Comparison of ENCODE assay signal across 20 cellular contexts in genomic region chr13:21541980-21542379, GRCh38.
DNase-seq lines count a peak whose midpoint lies in the region; ATAC-seq and TF ChIP-seq lines count a peak whose summit lies in the region.
"Had no signal": no experiment of that assay in that cellular context is flagged by ENCODE, and none has a peak within 500 bp of the region (broad histone marks: within the 10 kb centered on the region; RNA-seq: fewer than 3 reads in every experiment).

No MANE protein-coding gene starts in this region.

- DNase-seq in DMS53 (lab: John Stamatoyannopoulos, UW) = peak; percentile 90
- DNase-seq in NB4 (ENCODE audit: low read depth) = peak; percentile 47
- peak; percentile 22 for DNase-seq in brain microvascular endothelial cell
- DNase-seq in naive thymus-derived CD8-positive, alpha-beta T cell = no peak
- DNase-seq in Calu3 = no peak
- DNase-seq in activated CD8-positive, alpha-beta memory T cell treated with anti-CD3 and anti-CD28 coated beads, Interleukin-2, amount 50 U/mL, for 48 hours = no peak
- DNase-seq: activated effector memory CD4-positive, alpha-beta T cell treated with Interleukin-2 at 50 U/mL for 16 hours; anterior cingulate cortex; DND-41; glutamatergic neuron; midbrain; NCI-H2107; WERI-Rb-1 had no signal

- H3K27me3 ChIP-seq in brain microvascular endothelial cell (replicated peaks) = no peaks in the 10 kb centered on the region
- H3K27me3 ChIP-seq: BLaER1 had no signal

- H3K27ac Mint-ChIP-seq in naive thymus-derived CD8-positive, alpha-beta T cell = peak overlapping the region in 3 of 10 donors; percentile 3 to 58 (median 27)
- H3K27ac Mint-ChIP-seq in Calu3 (ENCODE audit: unreplicated experiment) = no peak overlapping the region
- H3K27ac Mint-ChIP-seq: dendritic cell treated with granulocyte-macrophage colony-stimulating factor and Interleukin-4, amounts not matched to agents 40 ng/mL and 50 ng/mL, for 4 days; stimulated activated naive CD8-positive, alpha-beta T cell treated with anti-CD3 and anti-CD28 coated beads, Interleukin-15, Interleukin-2, amounts not matched to agents 100 ng/mL and 50 ng/mL, for 24 hours had no signal

- no TSS peak for BruUV-seq in Calu3 (replicated peaks; lab: Mats Ljungman, UMichigan)

- H3K36me3 Mint-ChIP-seq in naive thymus-derived CD8-positive, alpha-beta T cell = peaks cover 10 to 62% (median 22%) of the 10 kb centered on the region in 3 donors
- H3K36me3 Mint-ChIP-seq in Calu3 (ENCODE audit: insufficient read depth, unreplicated experiment) = no peaks in the 10 kb centered on the region

- POLR2A ChIA-PET in naive thymus-derived CD8-positive, alpha-beta T cell (lab: Charles Lee) = no interaction called here

- no peaks in the 10 kb centered on the region for H3K9me3 Mint-ChIP-seq in naive thymus-derived CD8-positive, alpha-beta T cell
- H3K9me3 Mint-ChIP-seq in Calu3 (ENCODE audit: low read depth, unreplicated experiment) = no peaks in the 10 kb centered on the region
- H3K9me3 Mint-ChIP-seq: dendritic cell treated with granulocyte-macrophage colony-stimulating factor and Interleukin-4, amounts not matched to agents 40 ng/mL and 50 ng/mL, for 4 days; stimulated activated naive CD8-positive, alpha-beta T cell treated with anti-CD3 and anti-CD28 coated beads, Interleukin-15, Interleukin-2, amounts not matched to agents 100 ng/mL and 50 ng/mL, for 24 hours had no signal

- peak; percentile 59 for ATAC-seq in GM18858 (IDR thresholded peaks at IDR 0.05; ENCODE audit: unreplicated experiment)
- ATAC-seq in naive thymus-derived CD8-positive, alpha-beta T cell = no peak
- no peak for ATAC-seq in GM21528 (IDR thresholded peaks at IDR 0.05; ENCODE audit: low FRiP score, unreplicated experiment)
- ATAC-seq: esophagus mucosa had no signal

- no peak overlapping the region for H3K4me3 Mint-ChIP-seq in naive thymus-derived CD8-positive, alpha-beta T cell
- H3K4me3 Mint-ChIP-seq in Calu3 (ENCODE audit: low read depth, unreplicated experiment) = no peak overlapping the region
- H3K4me3 Mint-ChIP-seq: dendritic cell treated with granulocyte-macrophage colony-stimulating factor and Interleukin-4, amounts not matched to agents 40 ng/mL and 50 ng/mL, for 4 days; stimulated activated naive CD8-positive, alpha-beta T cell treated with anti-CD3 and anti-CD28 coated beads, Interleukin-15, Interleukin-2, amounts not matched to agents 100 ng/mL and 50 ng/mL, for 24 hours had no signal

- no peaks in the 10 kb centered on the region for H3K36me3 ChIP-seq in brain microvascular endothelial cell (replicated peaks)
- H3K36me3 ChIP-seq: WERI-Rb-1 had no signal

- no peaks in the 10 kb centered on the region for H3K27me3 Mint-ChIP-seq in naive thymus-derived CD8-positive, alpha-beta T cell
- H3K27me3 Mint-ChIP-seq in Calu3 (ENCODE audit: unreplicated experiment) = no peaks in the 10 kb centered on the region
- H3K27me3 Mint-ChIP-seq: dendritic cell treated with granulocyte-macrophage colony-stimulating factor and Interleukin-4, amounts not matched to agents 40 ng/mL and 50 ng/mL, for 4 days; stimulated activated naive CD8-positive, alpha-beta T cell treated with anti-CD3 and anti-CD28 coated beads, Interleukin-15, Interleukin-2, amounts not matched to agents 100 ng/mL and 50 ng/mL, for 24 hours had no signal

- intact Hi-C loops in Calu3 (cut with micrococcal nuclease; ENCODE audit: unreplicated experiment) = no loop called here

- no peak overlapping the region for H3K27ac ChIP-seq in brain microvascular endothelial cell
- H3K27ac ChIP-seq: BLaER1, SK-N-MC, WERI-Rb-1 had no signal

- in situ Hi-C loops in brain microvascular endothelial cell (cut with HindIII; ENCODE audit: low pct_ligation_motif_present, low sequenced_read_pairs) = no loop called here

- peaks cover 24 to 62% (median 46%) of the 10 kb centered on the region in 4 donors for H3K4me1 Mint-ChIP-seq in naive thymus-derived CD8-positive, alpha-beta T cell
- H3K4me1 Mint-ChIP-seq in Calu3 (ENCODE audit: low read depth, unreplicated experiment) = peaks cover 9% of the 10 kb centered on the region

- no peak for TF ChIP-seq CTCF in NB4 (IDR thresholded peaks at IDR 0.05; ENCODE audit: low read depth, low read length)
- TF ChIP-seq CTCF in brain microvascular endothelial cell (IDR thresholded peaks at IDR 0.05; ENCODE audit: low read depth, low read length, missing control alignments) = no peak
- no peak for TF ChIP-seq CTCF in Calu3 (IDR thresholded peaks at IDR 0.05; ENCODE audit: unreplicated experiment)

- no peak for TF ChIP-seq POLR2A in NB4 (IDR thresholded peaks at IDR 0.05; ENCODE audit: extremely low read depth, insufficient read length)

- no peak overlapping the region for H3K4me3 ChIP-seq in NB4 (ENCODE audit: low read depth, low read length)
- no peak overlapping the region for H3K4me3 ChIP-seq in brain microvascular endothelial cell (ENCODE audit: low read depth, low read length)
- H3K4me3 ChIP-seq: BLaER1, SK-N-MC had no signal

- CTCF ChIA-PET in Calu3 (lab: Charles Lee) = no interaction called here

Comparison
In these comparisons a context has a peak if more than half of its experiments do, and no peak if none do; other contexts are left out.
1. DNase-seq: peak in DMS53 (single experiment), NB4 (single experiment) and brain microvascular endothelial cell (single experiment); none in naive thymus-derived CD8-positive, alpha-beta T cell (0 of 10), Calu3 (single experiment) and activated CD8-positive, alpha-beta memory T cell treated with anti-CD3 and anti-CD28 coated beads, Interleukin-2, amount 50 U/mL, for 48 hours (single experiment).